In the genomic region with DNA sequence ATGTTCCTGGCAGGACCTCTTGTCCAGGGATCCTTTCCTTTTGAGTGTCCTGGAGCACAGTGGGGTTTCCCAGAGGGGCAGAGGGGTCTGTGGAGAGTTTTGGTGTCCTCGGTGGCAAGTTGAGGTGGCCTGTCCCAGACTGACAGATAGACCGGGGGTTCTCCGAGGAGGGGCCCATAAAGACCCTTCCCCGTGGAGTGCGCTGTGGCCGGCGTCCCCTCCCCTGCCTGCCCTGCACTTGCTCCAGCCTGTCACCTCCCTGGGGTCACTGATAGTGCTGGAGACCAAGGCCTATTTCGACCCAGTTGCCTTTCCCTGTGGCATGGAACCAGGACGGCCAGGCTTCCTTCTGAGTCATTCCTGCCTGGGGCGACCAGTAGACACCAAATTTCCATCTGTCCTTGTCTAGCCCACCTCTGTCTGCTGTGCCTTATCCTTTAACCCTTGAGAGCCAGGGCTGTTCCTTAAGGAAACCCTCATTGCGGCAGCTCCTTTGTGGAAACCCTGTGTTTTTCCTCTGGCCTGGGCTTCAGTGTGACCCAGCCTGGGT, we compare ENCODE assay signal across 2 cellular contexts.
TF ChIP-seq lines count a peak whose summit lies in the region.

No MANE protein-coding gene starts in this region.

TF ChIP-seq in GM23338, 12 proteins besides CTCF, POLR2A, EP300 and RAD21:
- TF ChIP-seq STAT1 (IDR thresholded peaks at IDR 0.05; ENCODE audit: unreplicated experiment) (no peak), POLR2AphosphoS5 (IDR thresholded peaks at IDR 0.05; ENCODE audit: low read depth) (no peak), ZNF331 (CRISPR knock-in tag; IDR thresholded peaks at IDR 0.05; ENCODE audit: low read depth) (no peak), ZNF114 (CRISPR knock-in tag; IDR thresholded peaks at IDR 0.05) (no peak), JUNB (IDR thresholded peaks at IDR 0.05; ENCODE audit: unreplicated experiment) (no peak)
- TF ChIP-seq, protein P1, sequence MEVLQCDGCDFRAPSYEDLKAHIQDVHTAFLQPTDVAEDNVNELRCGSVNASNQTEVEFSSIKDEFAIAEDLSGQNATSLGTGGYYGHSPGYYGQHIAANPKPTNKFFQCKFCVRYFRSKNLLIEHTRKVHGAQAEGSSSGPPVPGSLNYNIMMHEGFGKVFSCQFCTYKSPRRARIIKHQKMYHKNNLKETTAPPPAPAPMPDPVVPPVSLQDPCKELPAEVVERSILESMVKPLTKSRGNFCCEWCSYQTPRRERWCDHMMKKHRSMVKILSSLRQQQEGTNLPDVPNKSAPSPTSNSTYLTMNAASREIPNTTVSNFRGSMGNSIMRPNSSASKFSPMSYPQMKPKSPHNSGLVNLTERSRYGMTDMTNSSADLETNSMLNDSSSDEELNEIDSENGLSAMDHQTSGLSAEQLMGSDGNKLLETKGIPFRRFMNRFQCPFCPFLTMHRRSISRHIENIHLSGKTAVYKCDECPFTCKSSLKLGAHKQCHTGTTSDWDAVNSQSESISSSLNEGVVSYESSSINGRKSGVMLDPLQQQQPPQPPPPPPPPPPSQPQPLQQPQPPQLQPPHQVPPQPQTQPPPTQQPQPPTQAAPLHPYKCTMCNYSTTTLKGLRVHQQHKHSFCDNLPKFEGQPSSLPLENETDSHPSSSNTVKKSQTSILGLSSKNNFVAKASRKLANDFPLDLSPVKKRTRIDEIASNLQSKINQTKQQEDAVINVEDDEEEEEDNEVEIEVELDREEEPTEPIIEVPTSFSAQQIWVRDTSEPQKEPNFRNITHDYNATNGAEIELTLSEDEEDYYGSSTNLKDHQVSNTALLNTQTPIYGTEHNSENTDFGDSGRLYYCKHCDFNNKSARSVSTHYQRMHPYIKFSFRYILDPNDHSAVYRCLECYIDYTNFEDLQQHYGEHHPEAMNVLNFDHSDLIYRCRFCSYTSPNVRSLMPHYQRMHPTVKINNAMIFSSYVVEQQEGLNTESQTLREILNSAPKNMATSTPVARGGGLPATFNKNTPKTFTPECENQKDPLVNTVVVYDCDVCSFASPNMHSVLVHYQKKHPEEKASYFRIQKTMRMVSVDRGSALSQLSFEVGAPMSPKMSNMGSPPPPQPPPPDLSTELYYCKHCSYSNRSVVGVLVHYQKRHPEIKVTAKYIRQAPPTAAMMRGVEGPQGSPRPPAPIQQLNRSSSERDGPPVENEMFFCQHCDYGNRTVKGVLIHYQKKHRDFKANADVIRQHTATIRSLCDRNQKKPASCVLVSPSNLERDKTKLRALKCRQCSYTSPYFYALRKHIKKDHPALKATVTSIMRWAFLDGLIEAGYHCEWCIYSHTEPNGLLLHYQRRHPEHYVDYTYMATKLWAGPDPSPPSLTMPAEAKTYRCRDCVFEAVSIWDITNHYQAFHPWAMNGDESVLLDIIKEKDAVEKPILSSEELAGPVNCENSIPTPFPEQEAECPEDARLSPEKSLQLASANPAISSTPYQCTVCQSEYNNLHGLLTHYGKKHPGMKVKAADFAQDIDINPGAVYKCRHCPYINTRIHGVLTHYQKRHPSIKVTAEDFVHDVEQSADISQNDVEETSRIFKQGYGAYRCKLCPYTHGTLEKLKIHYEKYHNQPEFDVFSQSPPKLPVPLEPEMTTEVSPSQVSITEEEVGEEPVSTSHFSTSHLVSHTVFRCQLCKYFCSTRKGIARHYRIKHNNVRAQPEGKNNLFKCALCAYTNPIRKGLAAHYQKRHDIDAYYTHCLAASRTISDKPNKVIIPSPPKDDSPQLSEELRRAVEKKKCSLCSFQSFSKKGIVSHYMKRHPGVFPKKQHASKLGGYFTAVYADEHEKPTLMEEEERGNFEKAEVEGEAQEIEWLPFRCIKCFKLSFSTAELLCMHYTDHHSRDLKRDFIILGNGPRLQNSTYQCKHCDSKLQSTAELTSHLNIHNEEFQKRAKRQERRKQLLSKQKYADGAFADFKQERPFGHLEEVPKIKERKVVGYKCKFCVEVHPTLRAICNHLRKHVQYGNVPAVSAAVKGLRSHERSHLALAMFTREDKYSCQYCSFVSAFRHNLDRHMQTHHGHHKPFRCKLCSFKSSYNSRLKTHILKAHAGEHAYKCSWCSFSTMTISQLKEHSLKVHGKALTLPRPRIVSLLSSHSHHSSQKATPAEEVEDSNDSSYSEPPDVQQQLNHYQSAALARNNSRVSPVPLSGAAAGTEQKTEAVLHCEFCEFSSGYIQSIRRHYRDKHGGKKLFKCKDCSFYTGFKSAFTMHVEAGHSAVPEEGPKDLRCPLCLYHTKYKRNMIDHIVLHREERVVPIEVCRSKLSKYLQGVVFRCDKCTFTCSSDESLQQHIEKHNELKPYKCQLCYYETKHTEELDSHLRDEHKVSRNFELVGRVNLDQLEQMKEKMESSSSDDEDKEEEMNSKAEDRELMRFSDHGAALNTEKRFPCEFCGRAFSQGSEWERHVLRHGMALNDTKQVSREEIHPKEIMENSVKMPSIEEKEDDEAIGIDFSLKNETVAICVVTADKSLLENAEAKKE (CRISPR knock-in tag; IDR thresholded peaks at IDR 0.05), result no peak
- TF ChIP-seq, protein P2, sequence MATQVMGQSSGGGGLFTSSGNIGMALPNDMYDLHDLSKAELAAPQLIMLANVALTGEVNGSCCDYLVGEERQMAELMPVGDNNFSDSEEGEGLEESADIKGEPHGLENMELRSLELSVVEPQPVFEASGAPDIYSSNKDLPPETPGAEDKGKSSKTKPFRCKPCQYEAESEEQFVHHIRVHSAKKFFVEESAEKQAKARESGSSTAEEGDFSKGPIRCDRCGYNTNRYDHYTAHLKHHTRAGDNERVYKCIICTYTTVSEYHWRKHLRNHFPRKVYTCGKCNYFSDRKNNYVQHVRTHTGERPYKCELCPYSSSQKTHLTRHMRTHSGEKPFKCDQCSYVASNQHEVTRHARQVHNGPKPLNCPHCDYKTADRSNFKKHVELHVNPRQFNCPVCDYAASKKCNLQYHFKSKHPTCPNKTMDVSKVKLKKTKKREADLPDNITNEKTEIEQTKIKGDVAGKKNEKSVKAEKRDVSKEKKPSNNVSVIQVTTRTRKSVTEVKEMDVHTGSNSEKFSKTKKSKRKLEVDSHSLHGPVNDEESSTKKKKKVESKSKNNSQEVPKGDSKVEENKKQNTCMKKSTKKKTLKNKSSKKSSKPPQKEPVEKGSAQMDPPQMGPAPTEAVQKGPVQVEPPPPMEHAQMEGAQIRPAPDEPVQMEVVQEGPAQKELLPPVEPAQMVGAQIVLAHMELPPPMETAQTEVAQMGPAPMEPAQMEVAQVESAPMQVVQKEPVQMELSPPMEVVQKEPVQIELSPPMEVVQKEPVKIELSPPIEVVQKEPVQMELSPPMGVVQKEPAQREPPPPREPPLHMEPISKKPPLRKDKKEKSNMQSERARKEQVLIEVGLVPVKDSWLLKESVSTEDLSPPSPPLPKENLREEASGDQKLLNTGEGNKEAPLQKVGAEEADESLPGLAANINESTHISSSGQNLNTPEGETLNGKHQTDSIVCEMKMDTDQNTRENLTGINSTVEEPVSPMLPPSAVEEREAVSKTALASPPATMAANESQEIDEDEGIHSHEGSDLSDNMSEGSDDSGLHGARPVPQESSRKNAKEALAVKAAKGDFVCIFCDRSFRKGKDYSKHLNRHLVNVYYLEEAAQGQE (IDR thresholded peaks at IDR 0.05; ENCODE audit: unreplicated experiment), result no peak
- TF ChIP-seq, protein P3, sequence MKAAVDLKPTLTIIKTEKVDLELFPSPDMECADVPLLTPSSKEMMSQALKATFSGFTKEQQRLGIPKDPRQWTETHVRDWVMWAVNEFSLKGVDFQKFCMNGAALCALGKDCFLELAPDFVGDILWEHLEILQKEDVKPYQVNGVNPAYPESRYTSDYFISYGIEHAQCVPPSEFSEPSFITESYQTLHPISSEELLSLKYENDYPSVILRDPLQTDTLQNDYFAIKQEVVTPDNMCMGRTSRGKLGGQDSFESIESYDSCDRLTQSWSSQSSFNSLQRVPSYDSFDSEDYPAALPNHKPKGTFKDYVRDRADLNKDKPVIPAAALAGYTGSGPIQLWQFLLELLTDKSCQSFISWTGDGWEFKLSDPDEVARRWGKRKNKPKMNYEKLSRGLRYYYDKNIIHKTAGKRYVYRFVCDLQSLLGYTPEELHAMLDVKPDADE (IDR thresholded peaks at IDR 0.05), result no peak

TF ChIP-seq in K562, 482 proteins besides CTCF, POLR2A, EP300 and RAD21:
- TF ChIP-seq PTTG1 (tag; IDR thresholded peaks at IDR 0.05; ENCODE audit: low read depth), result no peak
- no peak for TF ChIP-seq TGIF2 (CRISPR knock-in tag; IDR thresholded peaks at IDR 0.05)
- TF ChIP-seq FOXP4 (CRISPR knock-in tag; IDR thresholded peaks at IDR 0.05; ENCODE audit: borderline replicate concordance), result no peak
- TF ChIP-seq GTF3C2 (IDR thresholded peaks at IDR 0.05; ENCODE audit: borderline replicate concordance, extremely low read depth, insufficient read length), result no peak
- TF ChIP-seq, protein P4, sequence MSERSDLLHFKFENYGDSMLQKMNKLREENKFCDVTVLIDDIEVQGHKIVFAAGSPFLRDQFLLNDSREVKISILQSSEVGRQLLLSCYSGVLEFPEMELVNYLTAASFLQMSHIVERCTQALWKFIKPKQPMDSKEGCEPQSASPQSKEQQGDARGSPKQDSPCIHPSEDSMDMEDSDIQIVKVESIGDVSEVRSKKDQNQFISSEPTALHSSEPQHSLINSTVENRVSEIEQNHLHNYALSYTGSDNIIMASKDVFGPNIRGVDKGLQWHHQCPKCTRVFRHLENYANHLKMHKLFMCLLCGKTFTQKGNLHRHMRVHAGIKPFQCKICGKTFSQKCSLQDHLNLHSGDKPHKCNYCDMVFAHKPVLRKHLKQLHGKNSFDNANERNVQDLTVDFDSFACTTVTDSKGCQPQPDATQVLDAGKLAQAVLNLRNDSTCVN (CRISPR knock-in tag; IDR thresholded peaks at IDR 0.05), result no peak
- TF ChIP-seq POLR2AphosphoS5 (IDR thresholded peaks at IDR 0.05; ENCODE audit: control insufficient read depth, insufficient read depth, low read depth, low read length), result no peak
- TF ChIP-seq, protein P5, sequence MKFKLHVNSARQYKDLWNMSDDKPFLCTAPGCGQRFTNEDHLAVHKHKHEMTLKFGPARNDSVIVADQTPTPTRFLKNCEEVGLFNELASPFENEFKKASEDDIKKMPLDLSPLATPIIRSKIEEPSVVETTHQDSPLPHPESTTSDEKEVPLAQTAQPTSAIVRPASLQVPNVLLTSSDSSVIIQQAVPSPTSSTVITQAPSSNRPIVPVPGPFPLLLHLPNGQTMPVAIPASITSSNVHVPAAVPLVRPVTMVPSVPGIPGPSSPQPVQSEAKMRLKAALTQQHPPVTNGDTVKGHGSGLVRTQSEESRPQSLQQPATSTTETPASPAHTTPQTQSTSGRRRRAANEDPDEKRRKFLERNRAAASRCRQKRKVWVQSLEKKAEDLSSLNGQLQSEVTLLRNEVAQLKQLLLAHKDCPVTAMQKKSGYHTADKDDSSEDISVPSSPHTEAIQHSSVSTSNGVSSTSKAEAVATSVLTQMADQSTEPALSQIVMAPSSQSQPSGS (CRISPR knock-in tag; IDR thresholded peaks at IDR 0.05), result no peak
- no peak for TF ChIP-seq TARDBP (IDR thresholded peaks at IDR 0.05)
- TF ChIP-seq EP400 (IDR thresholded peaks at IDR 0.05), result no peak
- no peak for TF ChIP-seq TBL1XR1 (IDR thresholded peaks at IDR 0.05; ENCODE audit: low read length in 2 of 2)
- no peak for TF ChIP-seq SREBF1 (IDR thresholded peaks at IDR 0.05; ENCODE audit: borderline replicate concordance, low read depth, low read length)
- no peak for TF ChIP-seq ZNF431 (CRISPR knock-in tag; IDR thresholded peaks at IDR 0.05)
- no peak for TF ChIP-seq ZEB2 (IDR thresholded peaks at IDR 0.05)
- TF ChIP-seq PML (IDR thresholded peaks at IDR 0.05; ENCODE audit: low read length), result no peak
- no peak for TF ChIP-seq ZBTB7A (IDR thresholded peaks at IDR 0.05; ENCODE audit: borderline replicate concordance, control insufficient read depth, low read depth, low read length)
- TF ChIP-seq ILF3 (IDR thresholded peaks at IDR 0.05; ENCODE audit: borderline replicate concordance), result no peak
- TF ChIP-seq BRF2 (IDR thresholded peaks at IDR 0.05; ENCODE audit: borderline replicate concordance, insufficient read depth, insufficient read length), result no peak
